1 cellular context compared by ENCODE assay signal in the genomic region with DNA sequence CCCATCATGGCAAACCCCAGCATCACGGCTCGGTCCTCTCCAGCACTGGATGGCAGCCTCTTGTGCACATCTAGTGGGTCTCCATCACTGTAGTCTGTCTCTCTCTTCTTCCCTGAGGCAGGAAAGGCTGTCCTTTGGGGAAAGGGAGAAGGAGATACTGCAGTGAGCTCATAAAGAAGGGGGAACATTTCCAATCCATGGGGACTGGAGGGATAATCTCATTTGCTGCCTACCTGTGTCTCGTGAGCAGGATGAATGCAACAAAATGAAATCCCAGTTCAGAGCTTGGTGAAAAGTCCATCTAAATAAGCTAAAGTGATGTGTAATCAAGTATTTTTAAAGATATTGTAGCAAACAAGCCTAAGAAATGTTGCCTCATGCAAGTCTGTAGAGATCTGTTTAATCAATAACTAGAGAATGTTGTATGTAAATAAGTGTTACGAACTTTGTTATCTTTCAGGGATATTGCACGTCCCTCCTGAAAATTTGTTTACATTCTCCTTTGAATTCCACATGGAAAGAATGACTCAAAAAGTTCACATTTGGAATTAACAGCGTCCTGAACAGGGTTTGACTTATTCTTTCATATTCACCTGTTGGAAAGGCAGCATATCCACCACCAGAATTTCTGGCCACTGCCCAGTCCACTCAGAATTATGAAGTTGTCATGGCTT.
TF ChIP-seq lines count a peak whose summit lies in the region.

A gene with protein sequence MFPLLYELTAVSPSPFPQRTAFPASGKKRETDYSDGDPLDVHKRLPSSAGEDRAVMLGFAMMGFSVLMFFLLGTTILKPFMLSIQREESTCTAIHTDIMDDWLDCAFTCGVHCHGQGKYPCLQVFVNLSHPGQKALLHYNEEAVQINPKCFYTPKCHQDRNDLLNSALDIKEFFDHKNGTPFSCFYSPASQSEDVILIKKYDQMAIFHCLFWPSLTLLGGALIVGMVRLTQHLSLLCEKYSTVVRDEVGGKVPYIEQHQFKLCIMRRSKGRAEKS (minus strand): TSS at position 312 of the 674 bp plus-strand sequence. CDS start 124 bp downstream, at position 188.

TF ChIP-seq in HepG2, 621 proteins besides CTCF, POLR2A, EP300 and RAD21 (continued from another document and continues in another):
- TF ChIP-seq, protein P1, sequence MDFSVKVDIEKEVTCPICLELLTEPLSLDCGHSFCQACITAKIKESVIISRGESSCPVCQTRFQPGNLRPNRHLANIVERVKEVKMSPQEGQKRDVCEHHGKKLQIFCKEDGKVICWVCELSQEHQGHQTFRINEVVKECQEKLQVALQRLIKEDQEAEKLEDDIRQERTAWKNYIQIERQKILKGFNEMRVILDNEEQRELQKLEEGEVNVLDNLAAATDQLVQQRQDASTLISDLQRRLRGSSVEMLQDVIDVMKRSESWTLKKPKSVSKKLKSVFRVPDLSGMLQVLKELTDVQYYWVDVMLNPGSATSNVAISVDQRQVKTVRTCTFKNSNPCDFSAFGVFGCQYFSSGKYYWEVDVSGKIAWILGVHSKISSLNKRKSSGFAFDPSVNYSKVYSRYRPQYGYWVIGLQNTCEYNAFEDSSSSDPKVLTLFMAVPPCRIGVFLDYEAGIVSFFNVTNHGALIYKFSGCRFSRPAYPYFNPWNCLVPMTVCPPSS (IDR thresholded peaks at IDR 0.05) = no peak
- TF ChIP-seq, protein P2, sequence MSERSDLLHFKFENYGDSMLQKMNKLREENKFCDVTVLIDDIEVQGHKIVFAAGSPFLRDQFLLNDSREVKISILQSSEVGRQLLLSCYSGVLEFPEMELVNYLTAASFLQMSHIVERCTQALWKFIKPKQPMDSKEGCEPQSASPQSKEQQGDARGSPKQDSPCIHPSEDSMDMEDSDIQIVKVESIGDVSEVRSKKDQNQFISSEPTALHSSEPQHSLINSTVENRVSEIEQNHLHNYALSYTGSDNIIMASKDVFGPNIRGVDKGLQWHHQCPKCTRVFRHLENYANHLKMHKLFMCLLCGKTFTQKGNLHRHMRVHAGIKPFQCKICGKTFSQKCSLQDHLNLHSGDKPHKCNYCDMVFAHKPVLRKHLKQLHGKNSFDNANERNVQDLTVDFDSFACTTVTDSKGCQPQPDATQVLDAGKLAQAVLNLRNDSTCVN (CRISPR knock-in tag; IDR thresholded peaks at IDR 0.05; ENCODE audit: borderline replicate concordance) = no peak
- TF ChIP-seq, protein P3, sequence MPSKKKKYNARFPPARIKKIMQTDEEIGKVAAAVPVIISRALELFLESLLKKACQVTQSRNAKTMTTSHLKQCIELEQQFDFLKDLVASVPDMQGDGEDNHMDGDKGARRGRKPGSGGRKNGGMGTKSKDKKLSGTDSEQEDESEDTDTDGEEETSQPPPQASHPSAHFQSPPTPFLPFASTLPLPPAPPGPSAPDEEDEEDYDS (CRISPR knock-in tag; IDR thresholded peaks at IDR 0.05) = 0 out of 2 replicates have a peak, but pooled peaks have one; percentile 31
- 0 out of 2 replicates have a peak, but pooled peaks have one; percentile 29 for TF ChIP-seq IRF2 (CRISPR knock-in tag; IDR thresholded peaks at IDR 0.05)
- TF ChIP-seq, protein P4, sequence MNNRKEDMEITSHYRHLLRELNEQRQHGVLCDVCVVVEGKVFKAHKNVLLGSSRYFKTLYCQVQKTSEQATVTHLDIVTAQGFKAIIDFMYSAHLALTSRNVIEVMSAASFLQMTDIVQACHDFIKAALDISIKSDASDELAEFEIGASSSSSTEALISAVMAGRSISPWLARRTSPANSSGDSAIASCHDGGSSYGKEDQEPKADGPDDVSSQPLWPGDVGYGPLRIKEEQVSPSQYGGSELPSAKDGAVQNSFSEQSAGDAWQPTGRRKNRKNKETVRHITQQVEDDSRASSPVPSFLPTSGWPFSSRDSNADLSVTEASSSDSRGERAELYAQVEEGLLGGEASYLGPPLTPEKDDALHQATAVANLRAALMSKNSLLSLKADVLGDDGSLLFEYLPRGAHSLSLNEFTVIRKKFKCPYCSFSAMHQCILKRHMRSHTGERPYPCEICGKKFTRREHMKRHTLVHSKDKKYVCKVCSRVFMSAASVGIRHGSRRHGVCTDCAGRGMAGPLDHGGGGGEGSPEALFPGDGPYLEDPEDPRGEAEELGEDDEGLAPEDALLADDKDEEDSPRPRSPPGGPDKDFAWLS (CRISPR knock-in tag; IDR thresholded peaks at IDR 0.05; ENCODE audit: borderline replicate concordance) = no peak
- no peak for TF ChIP-seq ZNF460 (CRISPR knock-in tag; IDR thresholded peaks at IDR 0.05; ENCODE audit: borderline replicate concordance)
- TF ChIP-seq DNMT1 (CRISPR knock-in tag; IDR thresholded peaks at IDR 0.05) = no peak
- no peak for TF ChIP-seq STAT5B (CRISPR knock-in tag; IDR thresholded peaks at IDR 0.05)
- peak; percentile 74 for TF ChIP-seq MIXL1 (CRISPR knock-in tag; IDR thresholded peaks at IDR 0.05)
- no peak for TF ChIP-seq SMC3 (IDR thresholded peaks at IDR 0.05; ENCODE audit: low read length)
- TF ChIP-seq TBX3 (IDR thresholded peaks at IDR 0.05; ENCODE audit: borderline replicate concordance) = peak; percentile 46; the same call in 1 of the 2 replicates
- TF ChIP-seq, protein P5, sequence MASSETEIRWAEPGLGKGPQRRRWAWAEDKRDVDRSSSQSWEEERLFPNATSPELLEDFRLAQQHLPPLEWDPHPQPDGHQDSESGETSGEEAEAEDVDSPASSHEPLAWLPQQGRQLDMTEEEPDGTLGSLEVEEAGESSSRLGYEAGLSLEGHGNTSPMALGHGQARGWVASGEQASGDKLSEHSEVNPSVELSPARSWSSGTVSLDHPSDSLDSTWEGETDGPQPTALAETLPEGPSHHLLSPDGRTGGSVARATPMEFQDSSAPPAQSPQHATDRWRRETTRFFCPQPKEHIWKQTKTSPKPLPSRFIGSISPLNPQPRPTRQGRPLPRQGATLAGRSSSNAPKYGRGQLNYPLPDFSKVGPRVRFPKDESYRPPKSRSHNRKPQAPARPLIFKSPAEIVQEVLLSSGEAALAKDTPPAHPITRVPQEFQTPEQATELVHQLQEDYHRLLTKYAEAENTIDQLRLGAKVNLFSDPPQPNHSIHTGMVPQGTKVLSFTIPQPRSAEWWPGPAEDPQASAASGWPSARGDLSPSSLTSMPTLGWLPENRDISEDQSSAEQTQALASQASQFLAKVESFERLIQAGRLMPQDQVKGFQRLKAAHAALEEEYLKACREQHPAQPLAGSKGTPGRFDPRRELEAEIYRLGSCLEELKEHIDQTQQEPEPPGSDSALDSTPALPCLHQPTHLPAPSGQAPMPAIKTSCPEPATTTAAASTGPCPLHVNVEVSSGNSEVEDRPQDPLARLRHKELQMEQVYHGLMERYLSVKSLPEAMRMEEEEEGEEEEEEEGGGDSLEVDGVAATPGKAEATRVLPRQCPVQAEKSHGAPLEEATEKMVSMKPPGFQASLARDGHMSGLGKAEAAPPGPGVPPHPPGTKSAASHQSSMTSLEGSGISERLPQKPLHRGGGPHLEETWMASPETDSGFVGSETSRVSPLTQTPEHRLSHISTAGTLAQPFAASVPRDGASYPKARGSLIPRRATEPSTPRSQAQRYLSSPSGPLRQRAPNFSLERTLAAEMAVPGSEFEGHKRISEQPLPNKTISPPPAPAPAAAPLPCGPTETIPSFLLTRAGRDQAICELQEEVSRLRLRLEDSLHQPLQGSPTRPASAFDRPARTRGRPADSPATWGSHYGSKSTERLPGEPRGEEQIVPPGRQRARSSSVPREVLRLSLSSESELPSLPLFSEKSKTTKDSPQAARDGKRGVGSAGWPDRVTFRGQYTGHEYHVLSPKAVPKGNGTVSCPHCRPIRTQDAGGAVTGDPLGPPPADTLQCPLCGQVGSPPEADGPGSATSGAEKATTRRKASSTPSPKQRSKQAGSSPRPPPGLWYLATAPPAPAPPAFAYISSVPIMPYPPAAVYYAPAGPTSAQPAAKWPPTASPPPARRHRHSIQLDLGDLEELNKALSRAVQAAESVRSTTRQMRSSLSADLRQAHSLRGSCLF (CRISPR knock-in tag; IDR thresholded peaks at IDR 0.05; ENCODE audit: borderline replicate concordance) = no peak
- TF ChIP-seq ZNF891 (CRISPR knock-in tag; IDR thresholded peaks at IDR 0.05) = no peak
- no peak for TF ChIP-seq U2AF2 (IDR thresholded peaks at IDR 0.05; ENCODE audit: low read depth, low read length)
- peak; percentile 54; the same call in 1 of the 2 replicates for TF ChIP-seq BHLHE40 (IDR thresholded peaks at IDR 0.05; ENCODE audit: low read length)
- TF ChIP-seq NFIC (IDR thresholded peaks at IDR 0.05; ENCODE audit: low read length) = peak; percentile 69; the same call in 1 of the 2 replicates
- no peak for TF ChIP-seq ZNF383 (CRISPR knock-in tag; IDR thresholded peaks at IDR 0.05; ENCODE audit: borderline replicate concordance)
- TF ChIP-seq, protein P6, sequence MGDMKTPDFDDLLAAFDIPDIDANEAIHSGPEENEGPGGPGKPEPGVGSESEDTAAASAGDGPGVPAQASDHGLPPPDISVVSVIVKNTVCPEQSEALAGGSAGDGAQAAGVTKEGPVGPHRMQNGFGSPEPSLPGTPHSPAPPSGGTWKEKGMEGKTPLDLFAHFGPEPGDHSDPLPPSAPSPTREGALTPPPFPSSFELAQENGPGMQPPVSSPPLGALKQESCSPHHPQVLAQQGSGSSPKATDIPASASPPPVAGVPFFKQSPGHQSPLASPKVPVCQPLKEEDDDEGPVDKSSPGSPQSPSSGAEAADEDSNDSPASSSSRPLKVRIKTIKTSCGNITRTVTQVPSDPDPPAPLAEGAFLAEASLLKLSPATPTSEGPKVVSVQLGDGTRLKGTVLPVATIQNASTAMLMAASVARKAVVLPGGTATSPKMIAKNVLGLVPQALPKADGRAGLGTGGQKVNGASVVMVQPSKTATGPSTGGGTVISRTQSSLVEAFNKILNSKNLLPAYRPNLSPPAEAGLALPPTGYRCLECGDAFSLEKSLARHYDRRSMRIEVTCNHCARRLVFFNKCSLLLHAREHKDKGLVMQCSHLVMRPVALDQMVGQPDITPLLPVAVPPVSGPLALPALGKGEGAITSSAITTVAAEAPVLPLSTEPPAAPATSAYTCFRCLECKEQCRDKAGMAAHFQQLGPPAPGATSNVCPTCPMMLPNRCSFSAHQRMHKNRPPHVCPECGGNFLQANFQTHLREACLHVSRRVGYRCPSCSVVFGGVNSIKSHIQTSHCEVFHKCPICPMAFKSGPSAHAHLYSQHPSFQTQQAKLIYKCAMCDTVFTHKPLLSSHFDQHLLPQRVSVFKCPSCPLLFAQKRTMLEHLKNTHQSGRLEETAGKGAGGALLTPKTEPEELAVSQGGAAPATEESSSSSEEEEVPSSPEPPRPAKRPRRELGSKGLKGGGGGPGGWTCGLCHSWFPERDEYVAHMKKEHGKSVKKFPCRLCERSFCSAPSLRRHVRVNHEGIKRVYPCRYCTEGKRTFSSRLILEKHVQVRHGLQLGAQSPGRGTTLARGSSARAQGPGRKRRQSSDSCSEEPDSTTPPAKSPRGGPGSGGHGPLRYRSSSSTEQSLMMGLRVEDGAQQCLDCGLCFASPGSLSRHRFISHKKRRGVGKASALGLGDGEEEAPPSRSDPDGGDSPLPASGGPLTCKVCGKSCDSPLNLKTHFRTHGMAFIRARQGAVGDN (CRISPR knock-in tag; IDR thresholded peaks at IDR 0.05) = no peak
- no peak for TF ChIP-seq HNRNPH1 (optimal IDR thresholded peaks at IDR 0.05; ENCODE audit: low read depth, low read length)
- TF ChIP-seq, protein P7, sequence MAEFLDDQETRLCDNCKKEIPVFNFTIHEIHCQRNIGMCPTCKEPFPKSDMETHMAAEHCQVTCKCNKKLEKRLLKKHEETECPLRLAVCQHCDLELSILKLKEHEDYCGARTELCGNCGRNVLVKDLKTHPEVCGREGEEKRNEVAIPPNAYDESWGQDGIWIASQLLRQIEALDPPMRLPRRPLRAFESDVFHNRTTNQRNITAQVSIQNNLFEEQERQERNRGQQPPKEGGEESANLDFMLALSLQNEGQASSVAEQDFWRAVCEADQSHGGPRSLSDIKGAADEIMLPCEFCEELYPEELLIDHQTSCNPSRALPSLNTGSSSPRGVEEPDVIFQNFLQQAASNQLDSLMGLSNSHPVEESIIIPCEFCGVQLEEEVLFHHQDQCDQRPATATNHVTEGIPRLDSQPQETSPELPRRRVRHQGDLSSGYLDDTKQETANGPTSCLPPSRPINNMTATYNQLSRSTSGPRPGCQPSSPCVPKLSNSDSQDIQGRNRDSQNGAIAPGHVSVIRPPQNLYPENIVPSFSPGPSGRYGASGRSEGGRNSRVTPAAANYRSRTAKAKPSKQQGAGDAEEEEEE (CRISPR knock-in tag; IDR thresholded peaks at IDR 0.05; ENCODE audit: borderline replicate concordance) = no peak
- TF ChIP-seq POLR2AphosphoS2 (IDR thresholded peaks at IDR 0.05; ENCODE audit: low read depth, low read length) = no peak
- no peak for TF ChIP-seq ZNF780A (CRISPR knock-in tag; IDR thresholded peaks at IDR 0.05)
- no peak for TF ChIP-seq ZNF44 (CRISPR knock-in tag; IDR thresholded peaks at IDR 0.05)
- no peak for TF ChIP-seq ZBTB20 (CRISPR knock-in tag; IDR thresholded peaks at IDR 0.05; ENCODE audit: borderline replicate concordance, low read depth)
- TF ChIP-seq NCOA5 (CRISPR knock-in tag; IDR thresholded peaks at IDR 0.05) = no peak
- TF ChIP-seq, protein P8, sequence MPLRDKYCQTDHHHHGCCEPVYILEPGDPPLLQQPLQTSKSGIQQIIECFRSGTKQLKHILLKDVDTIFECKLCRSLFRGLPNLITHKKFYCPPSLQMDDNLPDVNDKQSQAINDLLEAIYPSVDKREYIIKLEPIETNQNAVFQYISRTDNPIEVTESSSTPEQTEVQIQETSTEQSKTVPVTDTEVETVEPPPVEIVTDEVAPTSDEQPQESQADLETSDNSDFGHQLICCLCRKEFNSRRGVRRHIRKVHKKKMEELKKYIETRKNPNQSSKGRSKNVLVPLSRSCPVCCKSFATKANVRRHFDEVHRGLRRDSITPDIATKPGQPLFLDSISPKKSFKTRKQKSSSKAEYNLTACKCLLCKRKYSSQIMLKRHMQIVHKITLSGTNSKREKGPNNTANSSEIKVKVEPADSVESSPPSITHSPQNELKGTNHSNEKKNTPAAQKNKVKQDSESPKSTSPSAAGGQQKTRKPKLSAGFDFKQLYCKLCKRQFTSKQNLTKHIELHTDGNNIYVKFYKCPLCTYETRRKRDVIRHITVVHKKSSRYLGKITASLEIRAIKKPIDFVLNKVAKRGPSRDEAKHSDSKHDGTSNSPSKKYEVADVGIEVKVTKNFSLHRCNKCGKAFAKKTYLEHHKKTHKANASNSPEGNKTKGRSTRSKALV (CRISPR knock-in tag; IDR thresholded peaks at IDR 0.05) = no peak
- TF ChIP-seq ZNF557 (CRISPR knock-in tag; IDR thresholded peaks at IDR 0.05) = no peak
- no peak for TF ChIP-seq SRSF4 (IDR thresholded peaks at IDR 0.05; ENCODE audit: low read depth, low read length, poor library complexity, severe bottlenecking)
- no peak for TF ChIP-seq RARG (CRISPR knock-in tag; IDR thresholded peaks at IDR 0.05; ENCODE audit: low read depth)
- TF ChIP-seq SUZ12 (IDR thresholded peaks at IDR 0.05; ENCODE audit: low read depth, low read length) = no peak
- no peak for TF ChIP-seq ZBTB3 (CRISPR knock-in tag; IDR thresholded peaks at IDR 0.05; ENCODE audit: borderline replicate concordance, low read depth)
- no peak for TF ChIP-seq ZNF501 (CRISPR knock-in tag; IDR thresholded peaks at IDR 0.05)
- no peak for TF ChIP-seq TRIM24 (CRISPR knock-in tag; IDR thresholded peaks at IDR 0.05)
- peak; percentile 71; the same call in 1 of the 2 replicates for TF ChIP-seq MBD4 (IDR thresholded peaks at IDR 0.05; ENCODE audit: borderline replicate concordance, low read length)
